27 cellular contexts compared by ENCODE assay signal in the genomic region with DNA sequence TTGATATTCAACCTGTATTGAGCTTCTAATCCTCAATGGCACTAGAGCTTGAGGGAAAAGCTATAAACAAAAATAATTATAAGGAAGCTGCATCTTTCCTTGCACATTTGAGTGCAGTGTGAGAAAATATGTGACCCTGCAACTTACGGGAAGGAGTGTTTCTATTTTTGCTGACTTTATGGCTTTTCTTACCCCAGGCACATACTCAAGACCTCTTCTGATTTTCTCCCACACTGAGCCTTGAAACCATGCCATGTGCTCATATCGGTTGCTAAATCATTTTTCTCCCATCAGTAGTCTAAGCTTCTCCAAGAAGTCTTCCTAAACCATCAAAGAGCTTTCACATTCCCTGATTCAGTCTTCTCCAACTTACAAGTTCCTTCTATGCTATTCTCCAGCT.
"Had no signal": no experiment of that assay in that cellular context is flagged by ENCODE, and none has a peak within 500 bp of the region (broad histone marks: within the 10 kb centered on the region; RNA-seq: fewer than 3 reads in every experiment).

No MANE protein-coding gene starts in this region.

- H3K9ac ChIP-seq: parathyroid adenoma had no signal

- H3K9me3 ChIP-seq: left lung, lower lobe of right lung, psoas muscle, right atrium auricular region, right lobe of liver, upper lobe of right lung had no signal

- ATAC-seq: left colon; left lung; lower lobe of right lung; naive thymus-derived CD8-positive, alpha-beta T cell; psoas muscle; right lobe of liver; stimulated activated memory B cell treated with anti-CD40 and anti-IgM and Interleukin-4, amounts not matched to agents 10 μg/mL and 1 μg/mL and 100 μg/mL, for 72 hours; stimulated activated naive CD8-positive, alpha-beta T cell treated with anti-CD3 and anti-CD28 coated beads, Interleukin-15, amount 100 ng/mL, for 72 hours; upper lobe of right lung had no signal

- DNase-seq: left colon; left lung; lower lobe of right lung; mammary epithelial cell; mesenchymal stem cell; naive thymus-derived CD8-positive, alpha-beta T cell; nucleus accumbens; psoas muscle; right lobe of liver; stimulated activated CD4-positive, alpha-beta T cell treated with anti-CD3 and anti-CD28 coated beads, Interleukin-1b, Interleukin-23, amount 100 ng/mL, for 48 hours; stimulated activated CD4-positive, alpha-beta T cell treated with anti-CD3 and anti-CD28 coated beads, Interleukin-2, amount 100 ng/mL, for 48 hours; stimulated activated CD4-positive, alpha-beta T cell treated with anti-CD3 and anti-CD28 coated beads, Interleukin-4, amount 100 ng/mL, for 4 hours; stimulated activated CD8-positive, alpha-beta memory T cell treated with anti-CD3 and anti-CD28 coated beads, Interleukin-4, amount 100 ng/mL, for 48 hours; stimulated activated naive CD4-positive, alpha-beta T cell treated with Interleukin-2 at 50 U/mL for 16 hours; stimulated activated naive CD8-positive, alpha-beta T cell treated with anti-CD3 and anti-CD28 coated beads, Interleukin-15, amount 100 ng/mL, for 72 hours; substantia nigra; trophoblast cell; upper lobe of right lung had no signal

- H3K4me1 ChIP-seq: left lung, lower lobe of right lung, parathyroid adenoma, psoas muscle, right atrium auricular region, right lobe of liver, upper lobe of right lung had no signal

- H3K9me3 Mint-ChIP-seq: nephron; neural crest cell; stimulated activated naive CD8-positive, alpha-beta T cell treated with anti-CD3 and anti-CD28 coated beads, Interleukin-15, amount 100 ng/mL, for 72 hours had no signal

- H3K27me3 Mint-ChIP-seq: stimulated activated memory B cell treated with anti-CD40 and anti-IgM and Interleukin-4, amounts not matched to agents 10 μg/mL and 1 μg/mL and 100 μg/mL, for 72 hours; stimulated activated naive CD8-positive, alpha-beta T cell treated with anti-CD3 and anti-CD28 coated beads, Interleukin-15, amount 100 ng/mL, for 72 hours had no signal

- H3K27ac Mint-ChIP-seq: naive thymus-derived CD8-positive, alpha-beta T cell; nephron; stimulated activated memory B cell treated with anti-CD40 and anti-IgM and Interleukin-4, amounts not matched to agents 10 μg/mL and 1 μg/mL and 100 μg/mL, for 72 hours had no signal

- H3K4me3 Mint-ChIP-seq: naive thymus-derived CD8-positive, alpha-beta T cell; nephron; stimulated activated memory B cell treated with anti-CD40 and anti-IgM and Interleukin-4, amounts not matched to agents 10 μg/mL and 1 μg/mL and 100 μg/mL, for 72 hours; stimulated activated naive CD8-positive, alpha-beta T cell treated with anti-CD3 and anti-CD28 coated beads, Interleukin-15, amount 100 ng/mL, for 72 hours had no signal

- H3K36me3 Mint-ChIP-seq: naive thymus-derived CD8-positive, alpha-beta T cell; stimulated activated memory B cell treated with anti-CD40 and anti-IgM and Interleukin-4, amounts not matched to agents 10 μg/mL and 1 μg/mL and 100 μg/mL, for 72 hours had no signal

- H3K27ac ChIP-seq: hepatocyte, left lung, lower lobe of right lung, parathyroid adenoma, psoas muscle, right atrium auricular region, right lobe of liver, upper lobe of right lung had no signal

- H3K4me3 ChIP-seq: hepatocyte, left lung, lower lobe of right lung, psoas muscle, right atrium auricular region, right lobe of liver, smooth muscle cell, upper lobe of right lung had no signal

- H3K4me1 Mint-ChIP-seq: naive thymus-derived CD8-positive, alpha-beta T cell; stimulated activated memory B cell treated with anti-CD40 and anti-IgM and Interleukin-4, amounts not matched to agents 10 μg/mL and 1 μg/mL and 100 μg/mL, for 72 hours; stimulated activated naive CD8-positive, alpha-beta T cell treated with anti-CD3 and anti-CD28 coated beads, Interleukin-15, amount 100 ng/mL, for 72 hours had no signal

- FAIRE-seq: keratinocyte, urothelium cell line had no signal

- H3K27me3 ChIP-seq: hepatocyte, left lung, right atrium auricular region, right lobe of liver, upper lobe of right lung had no signal

- H3K36me3 ChIP-seq: left lung, lower lobe of right lung, right atrium auricular region, right lobe of liver, upper lobe of right lung had no signal
